8 cellular contexts compared by ENCODE assay signal in genomic region chr11:61516675-61517516, GRCh38.
A peak's percentile ranks its signal among the peaks of the same experiment; 100 is the strongest.
DNase-seq lines count a peak whose midpoint lies in the region; ATAC-seq and TF ChIP-seq lines count a peak whose summit lies in the region.

No MANE protein-coding gene starts in this region.

- no peak overlapping the region for H3K4me3 Mint-ChIP-seq in activated T-cell treated with anti-CD3 and anti-CD28 coated beads, Interleukin-2, amount 50 U/mL, for 24 hours

- peaks cover 37% of the 10 kb centered on the region for H3K27me3 Mint-ChIP-seq in activated T-cell treated with anti-CD3 and anti-CD28 coated beads, Interleukin-2, amount 50 U/mL, for 24 hours

- DNase-seq in EH (ENCODE audit: low read depth), result peak; percentile 33
- DNase-seq in NCI-H1092 (lab: John Stamatoyannopoulos, UW), result peak; percentile 43
- DNase-seq in activated T-cell treated with anti-CD3 and anti-CD28 coated beads, Interleukin-2, amount 50 U/mL, for 24 hours, result peak; percentile 82
- peak; percentile 18 for DNase-seq in fibroblast of mammary gland (ENCODE audit: low read depth)
- DNase-seq in posterior cingulate gyrus, result peak in 6 of 10 donors; percentile 42 to 90 (median 60)
- no peak for DNase-seq in OCI-M2 (lab: John Stamatoyannopoulos, UW; ENCODE audit: unreplicated experiment)

- no peaks in the 10 kb centered on the region for H3K9me3 Mint-ChIP-seq in activated T-cell treated with anti-CD3 and anti-CD28 coated beads, Interleukin-2, amount 50 U/mL, for 24 hours

- peaks cover 7% of the 10 kb centered on the region for H3K4me1 Mint-ChIP-seq in activated T-cell treated with anti-CD3 and anti-CD28 coated beads, Interleukin-2, amount 50 U/mL, for 24 hours (ENCODE audit: low read depth)

- H3K27ac Mint-ChIP-seq in activated T-cell treated with anti-CD3 and anti-CD28 coated beads, Interleukin-2, amount 50 U/mL, for 24 hours, result no peak overlapping the region

- no peak overlapping the region for H3K4me3 ChIP-seq in fibroblast of mammary gland (ENCODE audit: control insufficient read depth, low read depth, low read length)

- no peak for ATAC-seq in GM19467 (IDR thresholded peaks at IDR 0.05; ENCODE audit: unreplicated experiment)
- ATAC-seq in HG02852 (IDR thresholded peaks at IDR 0.05; ENCODE audit: unreplicated experiment), result no peak

- no peaks in the 10 kb centered on the region for H3K36me3 Mint-ChIP-seq in activated T-cell treated with anti-CD3 and anti-CD28 coated beads, Interleukin-2, amount 50 U/mL, for 24 hours (ENCODE audit: low read depth)

- TF ChIP-seq CTCF in fibroblast of mammary gland (conservative IDR thresholded peaks at IDR 0.05; ENCODE audit: control insufficient read depth, insufficient read depth, low read depth, low read length), result peak; percentile 95

- intact Hi-C loops in posterior cingulate gyrus (cut with DNase I), result loop anchor here (1.0 to 2.0 kb wide), 2 partner anchors 38 to 71 kb away; no protein-coding TSS in a partner anchor
